21 cellular contexts compared by ENCODE assay signal in genomic region chr18:35064291-35064690, GRCh38.
"Had no signal": no experiment of that assay in that cellular context is flagged by ENCODE, and none has a peak within 500 bp of the region (broad histone marks: within the 10 kb centered on the region; RNA-seq: fewer than 3 reads in every experiment).

No MANE protein-coding gene starts in this region.

- H3K4me3 Mint-ChIP-seq: activated CD8-positive, alpha-beta T cell treated with anti-CD3 and anti-CD28 coated beads, Interleukin-2, amount 10 ng/mL, durations not matched to agents 7 days and 5 days; activated naive CD8-positive, alpha-beta T cell; brain; T-helper 1 cell treated with Interleukin-12 subunit alpha and Interleukin-12 subunit beta and Interleukin-4 antibody, amounts not matched to agents 30 μg/mL and 1 μg/mL, for 36 hours; WTC11 had no signal

- ATAC-seq: activated CD8-positive, alpha-beta T cell treated with anti-CD3 and anti-CD28 coated beads, Interleukin-2, amount 10 ng/mL, durations not matched to agents 7 days and 5 days; WTC11 had no signal

- H3K27ac Mint-ChIP-seq: activated CD8-positive, alpha-beta T cell treated with anti-CD3 and anti-CD28 coated beads, Interleukin-2, amount 10 ng/mL, durations not matched to agents 7 days and 5 days; activated naive CD8-positive, alpha-beta T cell; brain; T-helper 1 cell treated with Interleukin-12 subunit alpha and Interleukin-12 subunit beta and Interleukin-4 antibody, amounts not matched to agents 30 μg/mL and 1 μg/mL, for 36 hours; WTC11 had no signal

- H3K9me3 Mint-ChIP-seq: brain; T-helper 1 cell treated with Interleukin-12 subunit alpha and Interleukin-12 subunit beta and Interleukin-4 antibody, amounts not matched to agents 30 μg/mL and 1 μg/mL, for 36 hours; WTC11 had no signal

- H3K27ac ChIP-seq: PC-9 had no signal

- H3K4me3 ChIP-seq: PC-9 had no signal

- DNase-seq: activated CD4-positive, alpha-beta T cell treated with anti-CD3 and anti-CD28 coated beads for 48 hours; activated CD4-positive, alpha-beta T cell treated with anti-CD3 and anti-CD28 coated beads, Interleukin-2, amount 50 U/mL, for 4 hours; activated CD4-positive, CD25-positive, alpha-beta regulatory T cell treated with anti-CD3 and anti-CD28 coated beads, Interleukin-2, amount 50 U/mL, for 72 hours; activated CD8-positive, alpha-beta memory T cell treated with anti-CD3 and anti-CD28 coated beads, Interleukin-2, amount 50 U/mL, for 48 hours; activated CD8-positive, alpha-beta T cell treated with anti-CD3 and anti-CD28 coated beads, Interleukin-2, amount 10 ng/mL, durations not matched to agents 7 days and 5 days; activated naive CD4-positive, alpha-beta T cell; activated T-cell treated with anti-CD3 and anti-CD28 coated beads, Interleukin-2, amount 50 U/mL, for 1 hour; amygdala; MM.1S; NCI-H1105 treated with DMSO at 0.1 percent for 48 hours; NCI-H1436 treated with DMSO at 0.1 percent for 48 hours; NCI-H187; NCI-H2081; NCI-H510A treated with DMSO at 0.1 percent for 48 hours; PC-9; SHP77 treated with DMSO at 0.1 percent for 48 hours; T-helper 9 cell had no signal

- H3K36me3 Mint-ChIP-seq: WTC11 had no signal

- H3K27me3 Mint-ChIP-seq: activated naive CD8-positive, alpha-beta T cell; brain had no signal
